ENCODE assay signal across 8 cellular contexts in genomic region chr20:21505810-21506530, GRCh38. TPM values are rescaled to one million over a fixed set of nuclear protein-coding genes. Genes with fewer than 3 reads are reported as not detected.
A peak's percentile ranks its signal among the peaks of the same experiment; 100 is the strongest.
DNase-seq lines count a peak whose midpoint lies in the region; ATAC-seq and TF ChIP-seq lines count a peak whose summit lies in the region.

No MANE protein-coding gene starts in this region.

- peak overlapping the region; percentile 31 for H3K4me3 ChIP-seq in kidney epithelial cell (ENCODE audit: low read depth, low read length)

- ATAC-seq in activated CD4-positive, CD25-positive, alpha-beta regulatory T cell treated with anti-CD3 and anti-CD28 coated beads, Interleukin-2, amount 50 U/mL, for 24 hours, result peak; percentile 69 to 76

- TF ChIP-seq CTCF in kidney epithelial cell (IDR thresholded peaks at IDR 0.05; ENCODE audit: insufficient read depth, low read length, poor library complexity, severe bottlenecking), result peak; percentile 12

- peaks cover 67% of the 10 kb centered on the region for H3K27me3 ChIP-seq in kidney epithelial cell (ENCODE audit: control insufficient read depth, insufficient read depth, low read length)

- H3K36me3 ChIP-seq in kidney epithelial cell (ENCODE audit: control insufficient read depth, insufficient read depth, low read length), result no peaks in the 10 kb centered on the region

- peak overlapping the region; percentile 62 for H3K27ac ChIP-seq in caudate nucleus (ENCODE audit: low read depth, low read length)

- DNase-seq in COLO829 (ENCODE audit: low spot score) (peak; percentile 79), HT1080 (ENCODE audit: low read depth) (peak; percentile 61), caudate nucleus (lab: John Stamatoyannopoulos, UW) (peak in 43 of 61 donors; percentile 15 to 84 (median 52)), kidney epithelial cell (ENCODE audit: low read depth) (no peak), cerebellar nuclear complex (lab: John Stamatoyannopoulos, UW) (no peak), SHP77 (lab: John Stamatoyannopoulos, UW) (no peak)
- DNase-seq in stimulated activated CD4-positive, alpha-beta T cell treated with anti-CD3 and anti-CD28 coated beads, Interleukin-1b, Interleukin-23, amount 100 ng/mL, for 48 hours, result peak; percentile 66

RNA-seq across cellular contexts. Expression of gene NKX2-2, which starts 7.9 kb away (rescaled TPM):
- 0.13 TPM in 1 of 2 replicates, not detected in the other for total RNA-seq in HT1080 (2014; rRNA removed; shearing (Covaris generic))
- polyA plus RNA-seq in HT1080 (2015; cell fraction: cytosol; rRNA removed), result not detected in 2 replicates
- polyA plus RNA-seq in HT1080 (2015; cell fraction: nucleus; rRNA removed), result 0.06 TPM in 1 of 2 replicates, not detected in the other
- total RNA-seq in kidney epithelial cell, result not detected in 2 replicates

Comparison
In these comparisons a context has a peak if more than half of its experiments do, and no peak if none do; other contexts are left out.
1. DNase-seq: peak in COLO829 (single experiment), HT1080 (single experiment), caudate nucleus (43 of 61) and stimulated activated CD4-positive, alpha-beta T cell treated with anti-CD3 and anti-CD28 coated beads, Interleukin-1b, Interleukin-23, amount 100 ng/mL, for 48 hours (single experiment); none in kidney epithelial cell (single experiment), cerebellar nuclear complex (0 of 2) and SHP77 (0 of 2).